ENCODE assay signal across 15 cellular contexts in the genomic region with DNA sequence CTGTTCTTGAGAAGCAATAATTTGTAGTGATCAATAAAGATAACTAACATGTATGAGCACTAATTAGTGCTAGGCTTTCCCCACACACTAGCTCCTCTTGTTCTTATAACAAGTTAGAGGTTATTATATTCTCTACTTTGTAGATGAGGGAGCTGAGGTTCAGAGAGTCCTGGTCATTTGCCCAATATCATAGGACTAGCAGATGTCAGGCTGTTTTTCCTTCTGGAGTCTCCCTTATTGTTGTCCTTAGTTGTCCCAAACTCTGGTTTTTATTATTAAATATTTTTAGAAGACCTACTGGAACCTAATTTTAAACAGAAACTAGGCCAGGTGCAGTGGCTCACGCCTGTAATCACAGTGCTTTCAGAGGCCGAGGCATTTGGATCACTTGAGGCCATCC.
"Had no signal": no experiment of that assay in that cellular context is flagged by ENCODE, and none has a peak within 500 bp of the region (broad histone marks: within the 10 kb centered on the region; RNA-seq: fewer than 3 reads in every experiment).

No MANE protein-coding gene starts in this region.

- H3K36me3 ChIP-seq: right lobe of liver, upper lobe of left lung had no signal

- H3K27ac Mint-ChIP-seq: stimulated activated naive CD8-positive, alpha-beta T cell treated with anti-CD3 and anti-CD28 coated beads, Interleukin-15, Interleukin-2, amounts not matched to agents 100 ng/mL and 50 ng/mL, for 24 hours; WTC11 had no signal

- H3K4me1 ChIP-seq: psoas muscle had no signal

- H3K36me3 Mint-ChIP-seq: WTC11 had no signal

- H3K9me3 Mint-ChIP-seq: neural crest cell; stimulated activated naive CD8-positive, alpha-beta T cell treated with anti-CD3 and anti-CD28 coated beads, Interleukin-15, Interleukin-2, amounts not matched to agents 100 ng/mL and 50 ng/mL, for 24 hours had no signal

- H3K9me3 ChIP-seq: psoas muscle, right lobe of liver, upper lobe of left lung had no signal

- DNase-seq: activated CD4-positive, alpha-beta T cell treated with anti-CD3 and anti-CD28 coated beads for 4 hours; activated naive CD4-positive, alpha-beta T cell treated with Interleukin-2 at 50 U/mL for 16 hours; aorta; erythroblast; left colon; midbrain; psoas muscle; right lobe of liver; T-helper 2 cell had no signal

- H3K27me3 ChIP-seq: right lobe of liver, upper lobe of left lung had no signal

- H3K4me3 ChIP-seq: lung, psoas muscle, right lobe of liver, smooth muscle cell, upper lobe of left lung had no signal

- H3K4me3 Mint-ChIP-seq: neural crest cell; stimulated activated naive CD8-positive, alpha-beta T cell treated with anti-CD3 and anti-CD28 coated beads, Interleukin-15, Interleukin-2, amounts not matched to agents 100 ng/mL and 50 ng/mL, for 24 hours; WTC11 had no signal

- H3K27ac ChIP-seq: psoas muscle, right lobe of liver, upper lobe of left lung had no signal

- H3K27me3 Mint-ChIP-seq: stimulated activated naive CD8-positive, alpha-beta T cell treated with anti-CD3 and anti-CD28 coated beads, Interleukin-15, Interleukin-2, amounts not matched to agents 100 ng/mL and 50 ng/mL, for 24 hours had no signal

- ATAC-seq: WTC11 had no signal
